ENCODE assay signal across 11 cellular contexts in the genomic region with DNA sequence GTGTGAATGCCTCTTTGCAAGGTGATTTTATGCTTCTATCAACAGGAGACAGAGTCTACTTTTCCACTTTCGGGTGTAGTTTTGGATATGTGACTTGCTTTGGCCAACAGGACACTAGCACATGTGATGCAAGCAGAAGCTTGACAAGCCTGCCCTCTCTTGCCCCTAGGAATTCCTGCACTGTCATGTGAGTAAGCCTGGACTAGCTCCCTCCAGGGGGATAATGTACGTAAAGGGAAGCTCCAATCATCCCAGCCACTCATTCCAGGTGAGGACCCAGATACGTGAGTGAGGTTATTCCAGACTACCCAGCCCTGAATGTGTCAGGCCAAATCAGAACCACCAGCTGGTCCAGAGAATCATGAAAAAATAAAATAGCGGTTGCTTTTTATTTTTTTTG. TPM values are rescaled to one million over a fixed set of nuclear protein-coding genes. Genes with fewer than 3 reads are reported as not detected.
DNase-seq lines count a peak whose midpoint lies in the region.
"Had no signal": no experiment of that assay in that cellular context is flagged by ENCODE, and none has a peak within 500 bp of the region (broad histone marks: within the 10 kb centered on the region; RNA-seq: fewer than 3 reads in every experiment).

No MANE protein-coding gene starts in this region.

- DNase-seq in HPDE6-E6E7 (ENCODE audit: extremely low spot score) (peak; percentile 23), cerebellar cortex (ENCODE audit: low spot score) (peak; percentile 10), myocyte (ENCODE audit: low read depth) (peak; percentile 20), NCI-H2227 (lab: John Stamatoyannopoulos, UW; ENCODE audit: unreplicated experiment) (no peak), AG08395 (ENCODE audit: low spot score) (no peak), NCI-H526 treated with DMSO at 0.1 percent for 48 hours (lab: John Stamatoyannopoulos, UW) (no peak)
- DNase-seq: activated CD4-positive, alpha-beta T cell treated with anti-CD3 and anti-CD28 coated beads for 48 hours; effector memory CD4-positive, alpha-beta T cell; left cardiac atrium; NCI-H2171; T-helper 1 cell had no signal

RNA-seq across cellular contexts. Expression of a gene that starts 33.3 kb away (rescaled TPM):
- 2.2 and 2.6 TPM in 2 replicates for total RNA-seq in myocyte
- 1.2 TPM for polyA plus RNA-seq in myocyte (2012)

RNA-seq across cellular contexts. Expression of a gene that starts 54.0 kb away (rescaled TPM):
- 23.8 and 28.1 TPM in 2 replicates for total RNA-seq in myocyte
- polyA plus RNA-seq in myocyte (2012) = 18.3 TPM

Comparison
In these comparisons a context has a peak if more than half of its experiments do, and no peak if none do; other contexts are left out.
1. DNase-seq: peak in HPDE6-E6E7 (single experiment), cerebellar cortex (single experiment) and myocyte (single experiment); none in NCI-H2227 (single experiment), AG08395 (single experiment) and NCI-H526 treated with DMSO at 0.1 percent for 48 hours (single experiment).